10 cellular contexts compared by ENCODE assay signal in the genomic region with DNA sequence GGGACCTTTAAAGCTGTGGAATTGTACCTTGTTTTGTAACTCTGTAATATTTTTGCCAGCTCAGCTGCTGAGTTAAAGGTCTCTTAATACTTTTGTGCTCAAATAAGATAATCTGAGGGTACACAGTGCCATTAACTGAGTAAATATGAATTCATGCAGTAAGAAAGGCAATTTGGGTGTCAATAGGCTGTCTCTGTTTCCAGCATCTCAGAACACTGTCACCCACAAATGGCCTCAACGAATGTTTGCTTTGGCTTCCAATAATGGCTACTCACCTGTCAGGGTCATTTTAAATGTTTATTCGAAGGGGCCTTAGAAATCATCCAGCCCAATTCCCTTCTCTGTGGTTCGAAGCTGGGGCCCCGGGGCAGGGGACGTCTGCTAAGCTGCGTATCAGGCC.
"Had no signal": no experiment of that assay in that cellular context is flagged by ENCODE, and none has a peak within 500 bp of the region (broad histone marks: within the 10 kb centered on the region; RNA-seq: fewer than 3 reads in every experiment).

No MANE protein-coding gene starts in this region.

- H3K9me3 ChIP-seq: breast epithelium, lower lobe of right lung, right atrium auricular region, thyroid gland had no signal

- ATAC-seq: activated CD4-positive, CD25-positive, alpha-beta regulatory T cell treated with anti-CD3 and anti-CD28 coated beads, Interleukin-2, amount 50 U/mL, for 24 hours; lower lobe of right lung; stimulated activated effector memory CD8-positive, alpha-beta T cell treated with anti-CD3 and anti-CD28 coated beads, Interleukin-12 subunit alpha, Interleukin-12 subunit beta, amount 100 ng/mL, for 72 hours had no signal

- H3K36me3 ChIP-seq: breast epithelium had no signal

- H3K4me1 ChIP-seq: breast epithelium, lower lobe of right lung, right atrium auricular region had no signal

- H3K27me3 ChIP-seq: breast epithelium, right atrium auricular region, thyroid gland had no signal

- H3K4me3 ChIP-seq: breast epithelium, lower lobe of right lung, right atrium auricular region, smooth muscle cell, thyroid gland had no signal

- H3K27ac ChIP-seq: lower lobe of right lung, right atrium auricular region, thyroid gland had no signal

- DNase-seq: activated naive CD8-positive, alpha-beta T cell treated with anti-CD3 and anti-CD28 coated beads for 36 hours; endodermal cell; erythroblast; lower lobe of right lung; thyroid gland had no signal
